1 cellular context compared by ENCODE assay signal in genomic region chr15:66621491-66622467, GRCh38.
TF ChIP-seq lines count a peak whose summit lies in the region.

No MANE protein-coding gene starts in this region.

TF ChIP-seq in GM23338, 12 proteins besides CTCF, POLR2A, EP300 and RAD21 (continued from another document):
- no peak for TF ChIP-seq ZNF462 (CRISPR knock-in tag; IDR thresholded peaks at IDR 0.05)
- TF ChIP-seq POLR2AphosphoS5 (IDR thresholded peaks at IDR 0.05; ENCODE audit: low read depth), result no peak; the same call in 1 of the 2 replicates
